13 cellular contexts compared by ENCODE assay signal in genomic region chr14:97713023-97713422, GRCh38.
DNase-seq lines count a peak whose midpoint lies in the region; ATAC-seq and TF ChIP-seq lines count a peak whose summit lies in the region.
"Had no signal": no experiment of that assay in that cellular context is flagged by ENCODE, and none has a peak within 500 bp of the region (broad histone marks: within the 10 kb centered on the region; RNA-seq: fewer than 3 reads in every experiment).

No MANE protein-coding gene starts in this region.

- DNase-seq in stimulated activated CD4-positive, alpha-beta T cell treated with anti-CD3 and anti-CD28 coated beads, Interleukin-4, amount 100 ng/mL, for 24 hours = peak; percentile 25
- no peak for DNase-seq in stimulated activated CD4-positive, alpha-beta T cell treated with anti-CD3 and anti-CD28 coated beads, Interleukin-2, amount 100 ng/mL, for 24 hours
- peak; percentile 63 for DNase-seq in SW480 (ENCODE audit: low spot score)
- DNase-seq in fibroblast of pulmonary artery (ENCODE audit: low read depth) = peak; percentile 23
- no peak for DNase-seq in hepatic stellate cell (ENCODE audit: low spot score)
- no peak for DNase-seq in dorsolateral prefrontal cortex
- DNase-seq: C1 segment of cervical spinal cord; central memory CD4-positive, alpha-beta T cell; heart left ventricle; left colon; NCI-H774 had no signal

- intact Hi-C loops in dorsolateral prefrontal cortex (cut with DNase I) = no loop called here

- H3K27ac ChIP-seq in dorsolateral prefrontal cortex = no peak overlapping the region
- H3K27ac ChIP-seq: heart left ventricle had no signal

- no peak for ATAC-seq in GM18502 (IDR thresholded peaks at IDR 0.05; ENCODE audit: poor library complexity, unreplicated experiment)
- ATAC-seq: heart left ventricle, left colon had no signal

- H3K4me3 ChIP-seq in fibroblast of pulmonary artery (replicated peaks; ENCODE audit: low read depth, low read length) (no peak overlapping the region), dorsolateral prefrontal cortex (no peak overlapping the region)
- H3K4me3 ChIP-seq: heart left ventricle, smooth muscle cell had no signal

- H3K27me3 ChIP-seq in dorsolateral prefrontal cortex = peaks cover 0 to 32% (median 8%) of the 10 kb centered on the region in 45 donors

- no peak for TF ChIP-seq CTCF in fibroblast of pulmonary artery (IDR thresholded peaks at IDR 0.05; ENCODE audit: low read length, missing control alignments)
- TF ChIP-seq CTCF in dorsolateral prefrontal cortex (IDR thresholded peaks at IDR 0.05 in 54 of 56, conservative IDR thresholded peaks at IDR 0.05 in 2 of 56; ENCODE audit: low read depth in 1 of 56, partially characterized antibody in 56 of 56) = no peak

Comparison
In these comparisons a context has a peak if more than half of its experiments do, and no peak if none do; other contexts are left out.
1. DNase-seq: peak in stimulated activated CD4-positive, alpha-beta T cell treated with anti-CD3 and anti-CD28 coated beads, Interleukin-4, amount 100 ng/mL, for 24 hours (single experiment), SW480 (single experiment) and fibroblast of pulmonary artery (single experiment); none in stimulated activated CD4-positive, alpha-beta T cell treated with anti-CD3 and anti-CD28 coated beads, Interleukin-2, amount 100 ng/mL, for 24 hours (0 of 2), hepatic stellate cell (single experiment) and dorsolateral prefrontal cortex (0 of 10).